ENCODE assay signal across 1 cellular context in the genomic region with DNA sequence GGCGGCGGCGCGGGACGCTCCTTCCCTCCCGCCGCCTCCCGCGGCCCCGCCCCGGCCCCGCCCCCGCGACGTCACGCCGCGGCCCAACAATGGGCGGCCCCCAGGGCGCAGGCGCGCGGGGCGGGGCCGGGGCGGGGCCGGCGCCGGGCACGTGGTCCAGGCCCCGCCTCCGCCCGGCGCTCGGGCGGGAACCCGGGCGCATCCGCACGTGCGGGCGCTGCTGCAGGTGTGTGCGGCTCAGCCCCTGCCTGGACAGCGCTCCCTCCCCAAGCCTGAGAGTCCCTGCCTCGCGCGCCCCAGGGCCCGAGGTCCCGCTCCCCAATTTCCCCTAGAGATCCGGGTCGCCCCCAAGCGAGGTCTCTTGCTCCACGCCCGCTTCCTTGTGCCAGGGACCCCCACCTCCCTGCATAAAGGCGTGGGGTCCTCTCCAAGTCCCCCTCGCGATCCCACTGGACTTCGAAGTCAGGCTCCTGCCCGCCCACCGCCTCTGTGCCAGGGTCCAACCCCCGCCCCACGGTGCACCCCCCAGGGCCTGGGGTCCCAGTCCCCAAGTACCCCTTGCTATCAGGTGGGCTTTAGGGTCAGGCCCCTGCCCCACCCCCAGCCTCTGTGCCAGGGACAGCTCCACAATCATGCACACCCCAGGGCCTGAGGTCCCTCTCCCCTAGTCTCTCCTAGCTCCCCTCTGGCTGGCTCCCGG.
A peak's percentile ranks its signal among the peaks of the same experiment; 100 is the strongest.
TF ChIP-seq lines count a peak whose summit lies in the region.

Gene MEX3D, minus strand, starts transcription at position 6 of the 700 bp plus-strand sequence. CDS start 267 bp downstream, outside the sequence.

TF ChIP-seq in WTC11, 78 proteins besides CTCF, POLR2A, EP300 and RAD21 (continued from another document and continues in another):
- TF ChIP-seq, protein P1, sequence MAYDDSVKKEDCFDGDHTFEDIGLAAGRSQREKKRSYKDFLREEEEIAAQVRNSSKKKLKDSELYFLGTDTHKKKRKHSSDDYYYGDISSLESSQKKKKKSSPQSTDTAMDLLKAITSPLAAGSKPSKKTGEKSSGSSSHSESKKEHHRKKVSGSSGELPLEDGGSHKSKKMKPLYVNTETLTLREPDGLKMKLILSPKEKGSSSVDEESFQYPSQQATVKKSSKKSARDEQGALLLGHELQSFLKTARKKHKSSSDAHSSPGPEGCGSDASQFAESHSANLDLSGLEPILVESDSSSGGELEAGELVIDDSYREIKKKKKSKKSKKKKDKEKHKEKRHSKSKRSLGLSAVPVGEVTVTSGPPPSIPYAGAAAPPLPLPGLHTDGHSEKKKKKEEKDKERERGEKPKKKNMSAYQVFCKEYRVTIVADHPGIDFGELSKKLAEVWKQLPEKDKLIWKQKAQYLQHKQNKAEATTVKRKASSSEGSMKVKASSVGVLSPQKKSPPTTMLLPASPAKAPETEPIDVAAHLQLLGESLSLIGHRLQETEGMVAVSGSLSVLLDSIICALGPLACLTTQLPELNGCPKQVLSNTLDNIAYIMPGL (CRISPR knock-in tag; IDR thresholded peaks at IDR 0.05): 0 out of 2 replicates have a peak, but pooled peaks have one; percentile 50
- TF ChIP-seq GTF2I (CRISPR knock-in tag; conservative IDR thresholded peaks at IDR 0.05): no peak
- peak; percentile 69; the same call in 1 of the 2 replicates for TF ChIP-seq NR1H2 (CRISPR knock-in tag; IDR thresholded peaks at IDR 0.05)
- TF ChIP-seq, protein P2, sequence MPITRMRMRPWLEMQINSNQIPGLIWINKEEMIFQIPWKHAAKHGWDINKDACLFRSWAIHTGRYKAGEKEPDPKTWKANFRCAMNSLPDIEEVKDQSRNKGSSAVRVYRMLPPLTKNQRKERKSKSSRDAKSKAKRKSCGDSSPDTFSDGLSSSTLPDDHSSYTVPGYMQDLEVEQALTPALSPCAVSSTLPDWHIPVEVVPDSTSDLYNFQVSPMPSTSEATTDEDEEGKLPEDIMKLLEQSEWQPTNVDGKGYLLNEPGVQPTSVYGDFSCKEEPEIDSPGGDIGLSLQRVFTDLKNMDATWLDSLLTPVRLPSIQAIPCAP (CRISPR knock-in tag; IDR thresholded peaks at IDR 0.05): peak; percentile 97
- no peak for TF ChIP-seq ZNF121 (CRISPR knock-in tag; IDR thresholded peaks at IDR 0.05)
- TF ChIP-seq ZNF425 (CRISPR knock-in tag; conservative IDR thresholded peaks at IDR 0.05): no peak
- TF ChIP-seq ZNF219 (CRISPR knock-in tag; IDR thresholded peaks at IDR 0.05; ENCODE audit: borderline replicate concordance): peak; percentile 93; the same call in 1 of the 2 replicates
- TF ChIP-seq TEAD1 (CRISPR knock-in tag; IDR thresholded peaks at IDR 0.05): peak; percentile 98
- no peak for TF ChIP-seq NFATC4 (CRISPR knock-in tag; IDR thresholded peaks at IDR 0.05)
- TF ChIP-seq ZBTB43 (CRISPR knock-in tag; IDR thresholded peaks at IDR 0.05): peak; percentile 96
- TF ChIP-seq ATF1 (CRISPR knock-in tag; IDR thresholded peaks at IDR 0.05): peak; percentile 90
- peak; percentile 92 for TF ChIP-seq ZNF281 (CRISPR knock-in tag; IDR thresholded peaks at IDR 0.05)
- no peak for TF ChIP-seq PRRX2 (CRISPR knock-in tag; IDR thresholded peaks at IDR 0.05)
- peak; percentile 76 for TF ChIP-seq ZNF317 (CRISPR knock-in tag; IDR thresholded peaks at IDR 0.05; ENCODE audit: borderline replicate concordance, low read depth)
- peak; percentile 97 for TF ChIP-seq TP53 (CRISPR knock-in tag; IDR thresholded peaks at IDR 0.05)
- TF ChIP-seq MYBL2 (CRISPR knock-in tag; IDR thresholded peaks at IDR 0.05): peak; percentile 93
- no peak for TF ChIP-seq ZSCAN18 (CRISPR knock-in tag; IDR thresholded peaks at IDR 0.05)
- peak; percentile 99 for TF ChIP-seq MAX (CRISPR knock-in tag; IDR thresholded peaks at IDR 0.05)
- TF ChIP-seq PREB (CRISPR knock-in tag; IDR thresholded peaks at IDR 0.05; ENCODE audit: borderline replicate concordance): peak; percentile 72; the same call in 1 of the 2 replicates
- no peak for TF ChIP-seq ZNF423 (CRISPR knock-in tag; IDR thresholded peaks at IDR 0.05)
- TF ChIP-seq OVOL2 (CRISPR knock-in tag; IDR thresholded peaks at IDR 0.05; ENCODE audit: borderline replicate concordance): no peak
- peak; percentile 57; the same call in 1 of the 2 replicates for TF ChIP-seq PRDM15 (CRISPR knock-in tag; IDR thresholded peaks at IDR 0.05)
- peak; percentile 52; the same call in 1 of the 2 replicates for TF ChIP-seq IRF2 (CRISPR knock-in tag; IDR thresholded peaks at IDR 0.05; ENCODE audit: borderline replicate concordance, low read depth)
- TF ChIP-seq E2F1 (CRISPR knock-in tag; IDR thresholded peaks at IDR 0.05): peak; percentile 94
- no peak for TF ChIP-seq JAZF1 (CRISPR knock-in tag; IDR thresholded peaks at IDR 0.05)
- no peak for TF ChIP-seq MXD4 (CRISPR knock-in tag; IDR thresholded peaks at IDR 0.05; ENCODE audit: borderline replicate concordance)
- TF ChIP-seq CREB1 (CRISPR knock-in tag; IDR thresholded peaks at IDR 0.05): peak; percentile 95
- peak; percentile 96; the same call in 1 of the 2 replicates for TF ChIP-seq NFE2L1 (CRISPR knock-in tag; IDR thresholded peaks at IDR 0.05)
- TF ChIP-seq FOXK1 (CRISPR knock-in tag; IDR thresholded peaks at IDR 0.05): peak; percentile 95
- TF ChIP-seq ZMAT4 (CRISPR knock-in tag; IDR thresholded peaks at IDR 0.05): no peak
- TF ChIP-seq ETV6 (CRISPR knock-in tag; IDR thresholded peaks at IDR 0.05): peak; percentile 96
- TF ChIP-seq, protein P3, sequence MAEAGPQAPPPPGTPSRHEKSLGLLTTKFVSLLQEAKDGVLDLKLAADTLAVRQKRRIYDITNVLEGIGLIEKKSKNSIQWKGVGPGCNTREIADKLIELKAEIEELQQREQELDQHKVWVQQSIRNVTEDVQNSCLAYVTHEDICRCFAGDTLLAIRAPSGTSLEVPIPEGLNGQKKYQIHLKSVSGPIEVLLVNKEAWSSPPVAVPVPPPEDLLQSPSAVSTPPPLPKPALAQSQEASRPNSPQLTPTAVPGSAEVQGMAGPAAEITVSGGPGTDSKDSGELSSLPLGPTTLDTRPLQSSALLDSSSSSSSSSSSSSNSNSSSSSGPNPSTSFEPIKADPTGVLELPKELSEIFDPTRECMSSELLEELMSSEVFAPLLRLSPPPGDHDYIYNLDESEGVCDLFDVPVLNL (CRISPR knock-in tag; IDR thresholded peaks at IDR 0.05; ENCODE audit: borderline replicate concordance, low read depth): peak; percentile 87
- TF ChIP-seq ZNF396 (CRISPR knock-in tag; IDR thresholded peaks at IDR 0.05; ENCODE audit: borderline replicate concordance): no peak
- TF ChIP-seq RORB (CRISPR knock-in tag; IDR thresholded peaks at IDR 0.05): no peak
- TF ChIP-seq HMGA2 (CRISPR knock-in tag; IDR thresholded peaks at IDR 0.05): no peak
- TF ChIP-seq ESRRA (CRISPR knock-in tag; IDR thresholded peaks at IDR 0.05; ENCODE audit: borderline replicate concordance): peak; percentile 95; the same call in 1 of the 2 replicates
- peak; percentile 94 for TF ChIP-seq RELA (CRISPR knock-in tag; IDR thresholded peaks at IDR 0.05; ENCODE audit: borderline replicate concordance)
- TF ChIP-seq ZNF138 (CRISPR knock-in tag; conservative IDR thresholded peaks at IDR 0.05): peak; percentile 63; the same call in 1 of the 2 replicates
